Comparison of ENCODE assay signal across 1 cellular context in the genomic region with DNA sequence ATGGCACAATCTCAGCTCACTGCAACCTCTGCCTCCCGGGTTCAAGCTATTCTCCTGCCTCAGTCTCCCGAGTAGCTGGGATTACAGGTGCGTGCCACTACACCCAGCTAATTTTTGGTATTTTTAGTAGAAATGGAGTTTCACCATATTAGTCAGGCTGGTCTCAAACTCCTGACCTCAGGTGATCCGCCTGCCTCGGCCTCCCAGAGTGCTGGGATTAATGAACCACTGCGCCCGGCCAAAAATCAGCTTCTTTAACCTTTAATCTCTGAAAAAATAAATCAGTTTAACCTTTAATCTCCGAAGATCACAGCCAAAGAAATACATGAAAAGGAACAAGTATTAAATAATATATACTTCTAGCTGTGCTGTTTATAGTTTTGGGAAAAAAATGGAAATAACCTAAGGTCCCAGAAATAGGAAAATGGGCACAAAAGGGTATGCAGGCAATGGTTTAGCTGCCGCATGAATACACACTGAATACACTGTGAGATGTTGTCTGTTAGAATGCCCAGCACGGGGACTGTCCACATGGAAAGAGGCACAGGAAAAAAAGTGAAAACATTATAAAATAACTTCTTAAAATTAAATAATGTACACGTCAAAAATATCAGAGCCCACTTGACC.
TF ChIP-seq lines count a peak whose summit lies in the region.

No MANE protein-coding gene starts in this region.

TF ChIP-seq in HCT116, 20 proteins besides CTCF, POLR2A, EP300 and RAD21 (continued from another document):
- TF ChIP-seq, protein P1, sequence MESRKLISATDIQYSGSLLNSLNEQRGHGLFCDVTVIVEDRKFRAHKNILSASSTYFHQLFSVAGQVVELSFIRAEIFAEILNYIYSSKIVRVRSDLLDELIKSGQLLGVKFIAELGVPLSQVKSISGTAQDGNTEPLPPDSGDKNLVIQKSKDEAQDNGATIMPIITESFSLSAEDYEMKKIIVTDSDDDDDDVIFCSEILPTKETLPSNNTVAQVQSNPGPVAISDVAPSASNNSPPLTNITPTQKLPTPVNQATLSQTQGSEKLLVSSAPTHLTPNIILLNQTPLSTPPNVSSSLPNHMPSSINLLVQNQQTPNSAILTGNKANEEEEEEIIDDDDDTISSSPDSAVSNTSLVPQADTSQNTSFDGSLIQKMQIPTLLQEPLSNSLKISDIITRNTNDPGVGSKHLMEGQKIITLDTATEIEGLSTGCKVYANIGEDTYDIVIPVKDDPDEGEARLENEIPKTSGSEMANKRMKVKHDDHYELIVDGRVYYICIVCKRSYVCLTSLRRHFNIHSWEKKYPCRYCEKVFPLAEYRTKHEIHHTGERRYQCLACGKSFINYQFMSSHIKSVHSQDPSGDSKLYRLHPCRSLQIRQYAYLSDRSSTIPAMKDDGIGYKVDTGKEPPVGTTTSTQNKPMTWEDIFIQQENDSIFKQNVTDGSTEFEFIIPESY (IDR thresholded peaks at IDR 0.05; ENCODE audit: extremely low read depth, insufficient replicate concordance, low read length) = no peak
- TF ChIP-seq, protein P2, sequence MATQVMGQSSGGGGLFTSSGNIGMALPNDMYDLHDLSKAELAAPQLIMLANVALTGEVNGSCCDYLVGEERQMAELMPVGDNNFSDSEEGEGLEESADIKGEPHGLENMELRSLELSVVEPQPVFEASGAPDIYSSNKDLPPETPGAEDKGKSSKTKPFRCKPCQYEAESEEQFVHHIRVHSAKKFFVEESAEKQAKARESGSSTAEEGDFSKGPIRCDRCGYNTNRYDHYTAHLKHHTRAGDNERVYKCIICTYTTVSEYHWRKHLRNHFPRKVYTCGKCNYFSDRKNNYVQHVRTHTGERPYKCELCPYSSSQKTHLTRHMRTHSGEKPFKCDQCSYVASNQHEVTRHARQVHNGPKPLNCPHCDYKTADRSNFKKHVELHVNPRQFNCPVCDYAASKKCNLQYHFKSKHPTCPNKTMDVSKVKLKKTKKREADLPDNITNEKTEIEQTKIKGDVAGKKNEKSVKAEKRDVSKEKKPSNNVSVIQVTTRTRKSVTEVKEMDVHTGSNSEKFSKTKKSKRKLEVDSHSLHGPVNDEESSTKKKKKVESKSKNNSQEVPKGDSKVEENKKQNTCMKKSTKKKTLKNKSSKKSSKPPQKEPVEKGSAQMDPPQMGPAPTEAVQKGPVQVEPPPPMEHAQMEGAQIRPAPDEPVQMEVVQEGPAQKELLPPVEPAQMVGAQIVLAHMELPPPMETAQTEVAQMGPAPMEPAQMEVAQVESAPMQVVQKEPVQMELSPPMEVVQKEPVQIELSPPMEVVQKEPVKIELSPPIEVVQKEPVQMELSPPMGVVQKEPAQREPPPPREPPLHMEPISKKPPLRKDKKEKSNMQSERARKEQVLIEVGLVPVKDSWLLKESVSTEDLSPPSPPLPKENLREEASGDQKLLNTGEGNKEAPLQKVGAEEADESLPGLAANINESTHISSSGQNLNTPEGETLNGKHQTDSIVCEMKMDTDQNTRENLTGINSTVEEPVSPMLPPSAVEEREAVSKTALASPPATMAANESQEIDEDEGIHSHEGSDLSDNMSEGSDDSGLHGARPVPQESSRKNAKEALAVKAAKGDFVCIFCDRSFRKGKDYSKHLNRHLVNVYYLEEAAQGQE (IDR thresholded peaks at IDR 0.05; ENCODE audit: low read depth) = no peak
- TF ChIP-seq EGR1 (IDR thresholded peaks at IDR 0.05; ENCODE audit: low read depth) = no peak
- TF ChIP-seq JUND (IDR thresholded peaks at IDR 0.05) = no peak
- TF ChIP-seq FOSL1 (IDR thresholded peaks at IDR 0.05; ENCODE audit: low read depth) = no peak
TF ChIP-seq in HCT116: peak in this region for 0.
